Comparison of ENCODE assay signal across 8 cellular contexts in the genomic region with DNA sequence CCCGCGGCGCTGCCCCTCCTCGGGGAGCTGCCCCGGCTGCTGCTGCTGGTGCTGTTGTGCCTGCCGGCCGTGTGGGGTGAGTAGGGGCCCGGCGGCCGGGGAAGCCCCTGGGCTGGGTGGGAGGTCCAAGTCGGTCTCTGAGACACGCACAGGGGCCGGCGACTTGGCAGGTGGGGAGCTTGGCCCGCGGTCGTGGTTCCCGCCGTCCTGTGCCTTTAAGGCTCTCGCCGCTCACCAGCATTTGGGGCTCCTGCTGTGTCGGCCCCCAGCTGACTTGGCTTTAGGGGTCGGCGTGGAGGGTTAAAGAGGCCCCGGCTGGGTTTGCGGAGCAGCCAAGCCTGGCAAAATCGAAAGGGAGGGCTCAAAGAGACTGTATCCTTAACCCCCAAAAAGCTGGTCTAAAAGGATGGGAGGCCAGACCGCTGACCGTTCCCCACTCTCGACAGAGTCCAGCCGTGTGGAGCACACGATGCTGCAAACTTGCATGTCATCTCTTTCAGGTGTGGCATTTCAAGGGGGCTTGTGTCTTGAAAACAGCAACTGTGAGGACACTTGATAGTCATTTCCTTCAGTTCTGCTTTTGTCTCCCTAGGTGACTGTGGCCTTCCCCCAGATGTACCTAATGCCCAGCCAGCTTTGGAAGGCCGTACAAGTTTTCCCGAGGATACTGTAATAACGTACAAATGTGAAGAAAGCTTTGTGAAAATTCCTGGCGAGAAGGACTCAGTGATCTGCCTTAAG. TPM values are rescaled to one million over a fixed set of nuclear protein-coding genes. Genes with fewer than 3 reads are reported as not detected.
DNase-seq lines count a peak whose midpoint lies in the region; ATAC-seq, FAIRE-seq and TF ChIP-seq lines count a peak whose summit lies in the region.

No MANE protein-coding gene starts in this region.

- no peaks in the 10 kb centered on the region for H3K4me1 ChIP-seq in GM12878 (ENCODE audit: control insufficient read depth, insufficient read depth, low read length)

- CTCF ChIA-PET in GM12878 (lab: Yijun Ruan, JAX) = interaction anchor here (0.5 to 3.6 kb wide), 19 partner anchors 8 to 460 kb away, joined by 3 to 43 read pairs (median 4); no protein-coding TSS in a partner anchor

- H3K9ac ChIP-seq in GM12878 (ENCODE audit: control insufficient read depth, insufficient read depth, low read length) = peak overlapping the region; percentile 93

- peaks cover 24% of the 10 kb centered on the region for H3K4me1 Mint-ChIP-seq in stimulated activated memory B cell treated with anti-CD40 and anti-IgM and Interleukin-4, amounts not matched to agents 10 μg/mL and 1 μg/mL and 100 μg/mL, for 72 hours

- TF ChIP-seq EP300 in GM12878 (IDR thresholded peaks at IDR 0.05; ENCODE audit: borderline replicate concordance in 1 of 2, control insufficient read depth in 1 of 2, low read depth in 2 of 2, low read length in 2 of 2) = no peak

- no peaks in the 10 kb centered on the region for H4K20me1 ChIP-seq in GM12878 (ENCODE audit: control insufficient read depth, insufficient read depth)

- 1% methylated on average over 28 of the region's 36 CpGs for WGBS in GM12878 (ENCODE audit: insufficient coverage, insufficient replicate concordance, low lambda C conversion rate, missing lambda C conversion rate)

- peak; percentile 30 for ATAC-seq in GM19328 (IDR thresholded peaks at IDR 0.05; ENCODE audit: unreplicated experiment)
- peak; percentile 31 for ATAC-seq in GM12878
- ATAC-seq in stimulated activated memory B cell treated with anti-CD40 and anti-IgM and Interleukin-4, amounts not matched to agents 10 μg/mL and 1 μg/mL and 100 μg/mL, for 72 hours = peak; percentile 6

- RAD21 ChIA-PET in GM12878 (lab: Charles Lee; ENCODE audit: unreplicated experiment) = interaction anchor here (0.8 to 7.1 kb wide), 22 partner anchors 8 to 501 kb away, joined by 3 to 62 read pairs (median 4); a partner anchor contains a TSS

- FAIRE-seq in GM12878 (lab: Jason Lieb, UNC) = peak; percentile 93

- H3K27me3 Mint-ChIP-seq in stimulated activated memory B cell treated with anti-CD40 and anti-IgM and Interleukin-4, amounts not matched to agents 10 μg/mL and 1 μg/mL and 100 μg/mL, for 72 hours = no peaks in the 10 kb centered on the region

- H3K9me3 Mint-ChIP-seq in stimulated activated memory B cell treated with anti-CD40 and anti-IgM and Interleukin-4, amounts not matched to agents 10 μg/mL and 1 μg/mL and 100 μg/mL, for 72 hours = no peaks in the 10 kb centered on the region

- no peaks in the 10 kb centered on the region for H3K27me3 ChIP-seq in GM12878 (replicated peaks in 1 of 2; ENCODE audit: control insufficient read depth in 2 of 2, insufficient read depth in 2 of 2, low read length in 1 of 2)

- peak overlapping the region; percentile 62 for H3K4me2 ChIP-seq in GM12878 (ENCODE audit: control insufficient read depth, insufficient read depth)

- TF ChIP-seq POLR2A in NB4 (IDR thresholded peaks at IDR 0.05; ENCODE audit: extremely low read depth, insufficient read length) (no peak), GM12878 (IDR thresholded peaks at IDR 0.05; ENCODE audit: low read depth, low read length) (peak; percentile 6; the same call in 1 of the 2 replicates)

- H3K36me3 Mint-ChIP-seq in stimulated activated memory B cell treated with anti-CD40 and anti-IgM and Interleukin-4, amounts not matched to agents 10 μg/mL and 1 μg/mL and 100 μg/mL, for 72 hours = peaks cover 18% of the 10 kb centered on the region

- BruUV-seq in GM12878 (replicated peaks; lab: Mats Ljungman, UMichigan) = no TSS peak

- peak overlapping the region; percentile 97 for H3K27ac Mint-ChIP-seq in stimulated activated memory B cell treated with anti-CD40 and anti-IgM and Interleukin-4, amounts not matched to agents 10 μg/mL and 1 μg/mL and 100 μg/mL, for 72 hours

- DNase-seq in AG09309 (ENCODE audit: low read depth) (no peak), NB4 (ENCODE audit: low read depth) (peak; percentile 56), GM12878 (ENCODE audit: low read depth, low spot score) (no peak), islet precursor cell (peak; percentile 55), D341Med (ENCODE audit: low spot score) (no peak), COLO668 (lab: John Stamatoyannopoulos, UW; ENCODE audit: unreplicated experiment) (no peak)

- H3K27ac ChIP-seq in GM12878 (ENCODE audit: control insufficient read depth, insufficient read depth) = peak overlapping the region; percentile 86

- SMC1A ChIA-PET in GM12878 (lab: Charles Lee; ENCODE audit: uncharacterized antibody, unreplicated experiment) = interaction anchor here (0.8 to 8.1 kb wide), 17 partner anchors 11 to 231 kb away, joined by 3 to 144 read pairs (median 4); no protein-coding TSS in a partner anchor

- peak overlapping the region; percentile 65 for H3K4me3 ChIP-seq in AG09309 (ENCODE audit: control insufficient read depth, low read depth, low read length)
- H3K4me3 ChIP-seq in NB4 (ENCODE audit: low read depth, low read length) = peak overlapping the region; percentile 89
- peak overlapping the region; percentile 85 for H3K4me3 ChIP-seq in GM12878

- H3K4me3 Mint-ChIP-seq in stimulated activated memory B cell treated with anti-CD40 and anti-IgM and Interleukin-4, amounts not matched to agents 10 μg/mL and 1 μg/mL and 100 μg/mL, for 72 hours = peak overlapping the region; percentile 94

- peaks cover 19% of the 10 kb centered on the region for H3K79me2 ChIP-seq in GM12878 (ENCODE audit: control insufficient read depth, insufficient read depth, low read length)

- no peak for TF ChIP-seq RAD21 in GM12878 (IDR thresholded peaks at IDR 0.05; ENCODE audit: insufficient read depth, low read depth, low read length)

- POLR2A ChIA-PET in GM12878 (lab: Charles Lee) = interaction anchor here (0.6 to 5.3 kb wide), 9 partner anchors 12 to 246 kb away, joined by 3 to 74 read pairs (median 4); no protein-coding TSS in a partner anchor

- H3K9me3 ChIP-seq in GM12878 (replicated peaks; ENCODE audit: control insufficient read depth, insufficient read depth, low read length) = no peaks in the 10 kb centered on the region

- in situ Hi-C loops in GM12878 (cut with MboI) = no loop called here

- peaks cover 0 to 4% of the 10 kb centered on the region in 2 experiments; a peak in 1 of 4 replicates for H3K36me3 ChIP-seq in GM12878 (ENCODE audit: control insufficient read depth in 2 of 2, insufficient read depth in 2 of 2, low read length in 1 of 2)

- TF ChIP-seq CTCF in AG09309 (IDR thresholded peaks at IDR 0.05; ENCODE audit: control insufficient read depth, insufficient read depth, low read depth, low read length, missing control alignments) (no peak), NB4 (IDR thresholded peaks at IDR 0.05; ENCODE audit: low read depth, low read length) (no peak), GM12878 (IDR thresholded peaks at IDR 0.05 in 2 of 3, conservative IDR thresholded peaks at IDR 0.05 in 1 of 3; ENCODE audit: control insufficient read depth in 2 of 3, extremely low read depth in 1 of 3, insufficient read depth in 1 of 3, low read depth in 3 of 3, low read length in 3 of 3) (no peak)

- intact Hi-C loops in GM12878 (cut with micrococcal nuclease; ENCODE audit: unreplicated experiment) = loop anchor here (1.0 to 10.0 kb wide), 5 partner anchors 15 to 240 kb away; a partner anchor contains a TSS

- peak overlapping the region; percentile 50 for H2AFZ ChIP-seq in GM12878 (ENCODE audit: control insufficient read depth, low read depth, low read length)

TF ChIP-seq in GM12878, 131 proteins besides CTCF, POLR2A, EP300 and RAD21 (continues in another document):
- TF ChIP-seq ZSCAN29 (IDR thresholded peaks at IDR 0.05) = no peak
- TF ChIP-seq SIN3A (IDR thresholded peaks at IDR 0.05; ENCODE audit: low read depth, low read length) = no peak; the same call in none of the 2 replicates
- TF ChIP-seq NRF1 (conservative IDR thresholded peaks at IDR 0.05; ENCODE audit: low read depth, low read length) = 0 out of 2 replicates have a peak, but pooled peaks have one; percentile 4
- TF ChIP-seq, protein P1, sequence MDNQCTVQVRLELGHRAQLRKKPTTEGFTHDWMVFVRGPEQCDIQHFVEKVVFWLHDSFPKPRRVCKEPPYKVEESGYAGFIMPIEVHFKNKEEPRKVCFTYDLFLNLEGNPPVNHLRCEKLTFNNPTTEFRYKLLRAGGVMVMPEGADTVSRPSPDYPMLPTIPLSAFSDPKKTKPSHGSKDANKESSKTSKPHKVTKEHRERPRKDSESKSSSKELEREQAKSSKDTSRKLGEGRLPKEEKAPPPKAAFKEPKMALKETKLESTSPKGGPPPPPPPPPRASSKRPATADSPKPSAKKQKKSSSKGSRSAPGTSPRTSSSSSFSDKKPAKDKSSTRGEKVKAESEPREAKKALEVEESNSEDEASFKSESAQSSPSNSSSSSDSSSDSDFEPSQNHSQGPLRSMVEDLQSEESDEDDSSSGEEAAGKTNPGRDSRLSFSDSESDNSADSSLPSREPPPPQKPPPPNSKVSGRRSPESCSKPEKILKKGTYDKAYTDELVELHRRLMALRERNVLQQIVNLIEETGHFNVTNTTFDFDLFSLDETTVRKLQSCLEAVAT (IDR thresholded peaks at IDR 0.05) = peak; percentile 30; the same call in 1 of the 2 replicates
- no peak for TF ChIP-seq ZNF274 (IDR thresholded peaks at IDR 0.05; ENCODE audit: insufficient read depth, insufficient read length)
- TF ChIP-seq IRF4 (IDR thresholded peaks at IDR 0.05; ENCODE audit: low read depth, low read length) = 0 out of 2 replicates have a peak, but pooled peaks have one; percentile 24
- TF ChIP-seq ZNF622 (IDR thresholded peaks at IDR 0.05) = no peak
- TF ChIP-seq CHD1 (IDR thresholded peaks at IDR 0.05; ENCODE audit: low read depth, low read length) = peak; percentile 36; the same call in 1 of the 2 replicates
- TF ChIP-seq ETV6 (conservative IDR thresholded peaks at IDR 0.05 in 1 of 2, IDR thresholded peaks at IDR 0.05 in 1 of 2; ENCODE audit: borderline replicate concordance in 1 of 2, low read depth in 1 of 2) = no peak

RNA-seq across cellular contexts. Expression of a gene that starts 0.5 kb away (rescaled TPM):
- 205 and 212 TPM in 2 replicates for total RNA-seq in GM12878 (2013; cell fraction: nucleolus; rRNA removed)
- total RNA-seq in GM12878 (2014; rRNA removed) = 15.7 and 21.1 TPM in 2 replicates
- 19.3 and 19.9 TPM in 2 replicates for total RNA-seq in GM12878 (2014; rRNA removed; fragmentation: Illumina TruSeq; extraction: Trizol)
- 14.5 and 19.2 TPM in 2 replicates for total RNA-seq in GM12878 (2021)
- 9.2 TPM for polyA plus RNA-seq in GM12878 (2011; ENCODE audit: low read depth)
- 46.5 and 56.3 TPM in 2 replicates for polyA plus RNA-seq in GM12878 (2011; rRNA removed)
- 16.5 and 25.0 TPM in 2 replicates for polyA plus RNA-seq in GM12878 (2011; cell fraction: cytosol; rRNA removed)
- polyA plus RNA-seq in GM12878 (2011; cell fraction: nucleus; rRNA removed) = 14.5 and 22.6 TPM in 2 replicates
- 19.0 and 23.8 TPM in 2 replicates for polyA plus RNA-seq in GM12878 (2012)
- 19.8 and 28.7 TPM in 2 replicates for polyA plus RNA-seq in GM12878 (2014; fragmentation: Illumina TruSeq; extraction: Trizol)
- polyA plus RNA-seq in GM12878 (2014; fragmentation: Nextera tagmentation; extraction: Ambion mirVana) = 1 to 10 TPM; 5.2 to 6.0 TPM
- 16.0 and 17.6 TPM in 2 replicates for polyA plus RNA-seq in GM12878 (2014; rRNA removed)
- 10 to 100 TPM; 12.3 to 14.2 TPM for polyA plus RNA-seq in GM12878 (2016; fragmentation: Nextera tagmentation; extraction: Ambion mirVana)
- polyA minus RNA-seq in GM12878 (2011; rRNA and poly(A)+ RNA removed) = 19.8 and 28.5 TPM in 2 replicates
- 16.7 and 19.1 TPM in 2 replicates for polyA minus RNA-seq in GM12878 (2011; cell fraction: cytosol; rRNA and poly(A)+ RNA removed)
- 26.5 and 41.1 TPM in 2 replicates for polyA minus RNA-seq in GM12878 (2011; cell fraction: nucleus; rRNA and poly(A)+ RNA removed)

Comparison
In these comparisons a context has a peak if more than half of its experiments do, and no peak if none do; other contexts are left out.
1. DNase-seq: peak in NB4 (single experiment) and islet precursor cell (single experiment); none in AG09309 (single experiment), GM12878 (single experiment), D341Med (single experiment) and COLO668 (single experiment).
2. Peak in every context shown above with its lines, with median percentiles within 50 percentile points of each other: H3K4me3 ChIP-seq and ATAC-seq.